In genomic region chr12:124680863-124681778, GRCh38 we compare ENCODE assay signal across 8 cellular contexts.
DNase-seq lines count a peak whose midpoint lies in the region; ATAC-seq and TF ChIP-seq lines count a peak whose summit lies in the region.

No MANE protein-coding gene starts in this region.

- DNase-seq in stimulated activated CD4-positive, alpha-beta T cell treated with anti-CD3 and anti-CD28 coated beads, Interleukin-1b, Interleukin-23, amount 100 ng/mL, for 48 hours: peak; percentile 30
- DNase-seq in stimulated activated CD4-positive, alpha-beta T cell treated with anti-CD3 and anti-CD28 coated beads, Interleukin-4, amount 100 ng/mL, for 1 hour: no peak
- peak; percentile 95 for DNase-seq in OCI-M1 (lab: John Stamatoyannopoulos, UW)
- peak in 1 of 10 donors; percentile 30 for DNase-seq in dorsolateral prefrontal cortex
- DNase-seq in midbrain (lab: John Stamatoyannopoulos, UW): peak; percentile 34
- DNase-seq in coronary artery (ENCODE audit: low spot score): no peak
- DNase-seq in G401 (ENCODE audit: low spot score): no peak

- intact Hi-C loops in dorsolateral prefrontal cortex (cut with DNase I): loop anchor here in 1 of 2 donors (5.0 kb wide), 1 partner anchor 71 kb away; no protein-coding TSS in a partner anchor

- H3K4me3 ChIP-seq in dorsolateral prefrontal cortex: no peak overlapping the region
- H3K4me3 ChIP-seq in coronary artery: no peak overlapping the region

- H3K27me3 ChIP-seq in dorsolateral prefrontal cortex: no peaks in the 10 kb centered on the region

- no peak for ATAC-seq in GM18907 (IDR thresholded peaks at IDR 0.05; ENCODE audit: unreplicated experiment)

- in situ Hi-C loops in G401 (cut with HindIII; ENCODE audit: low sequenced_read_pairs): loop anchor here (10.0 kb wide), 1 partner anchor 54 kb away; no protein-coding TSS in a partner anchor

- H3K27ac ChIP-seq in dorsolateral prefrontal cortex: peak overlapping the region in 18 of 59 donors; percentile 4 to 71 (median 42)
- peak overlapping the region in 1 of 2 donors; percentile 53 for H3K27ac ChIP-seq in coronary artery

- TF ChIP-seq CTCF in dorsolateral prefrontal cortex (IDR thresholded peaks at IDR 0.05 in 54 of 56, conservative IDR thresholded peaks at IDR 0.05 in 2 of 56; ENCODE audit: low read depth in 1 of 56, partially characterized antibody in 56 of 56) (peak in 29 of 56 donors; percentile 12 to 45 (median 24)), coronary artery (IDR thresholded peaks at IDR 0.05) (no peak)

Comparison
In these comparisons a context has a peak if more than half of its experiments do, and no peak if none do; other contexts are left out.
1. DNase-seq: peak in stimulated activated CD4-positive, alpha-beta T cell treated with anti-CD3 and anti-CD28 coated beads, Interleukin-1b, Interleukin-23, amount 100 ng/mL, for 48 hours (single experiment), OCI-M1 (single experiment) and midbrain (single experiment); none in stimulated activated CD4-positive, alpha-beta T cell treated with anti-CD3 and anti-CD28 coated beads, Interleukin-4, amount 100 ng/mL, for 1 hour (single experiment), coronary artery (single experiment) and G401 (single experiment).